In the genomic region with DNA sequence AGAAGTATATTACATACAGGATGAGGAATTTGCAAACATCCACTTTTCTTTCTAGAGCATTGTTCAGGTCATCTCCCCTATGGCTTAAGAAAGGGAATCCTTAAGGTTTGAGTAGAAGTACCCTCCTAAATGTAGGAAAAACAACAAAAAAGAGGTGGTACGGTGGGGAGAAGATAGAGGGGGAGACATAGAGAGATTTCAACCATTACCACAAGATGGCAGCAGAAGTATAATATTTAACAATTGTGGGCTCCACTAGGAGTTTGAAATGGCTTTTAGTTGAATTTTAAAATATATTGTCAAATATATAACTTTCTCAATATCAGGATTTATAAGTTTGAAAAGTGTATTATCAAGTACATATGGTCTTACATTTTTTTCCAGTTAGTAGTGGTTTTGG, we compare ENCODE assay signal across 8 cellular contexts.
DNase-seq lines count a peak whose midpoint lies in the region; ATAC-seq and TF ChIP-seq lines count a peak whose summit lies in the region.

No MANE protein-coding gene starts in this region.

- H3K27ac ChIP-seq in heart right ventricle (peak overlapping the region in 6 of 10 donors; percentile 3 to 59 (median 38)), thyroid gland (no peak overlapping the region)

- no peaks in the 10 kb centered on the region for H3K36me3 Mint-ChIP-seq in Calu3 (ENCODE audit: insufficient read depth, unreplicated experiment)

- H3K27me3 Mint-ChIP-seq in Calu3 (ENCODE audit: unreplicated experiment): no peaks in the 10 kb centered on the region

- H3K4me1 ChIP-seq in heart right ventricle: peaks cover 0 to 74% (median 12%) of the 10 kb centered on the region in 9 donors
- H3K4me1 ChIP-seq in thyroid gland: no peaks in the 10 kb centered on the region

- no peak overlapping the region for H3K27ac Mint-ChIP-seq in Calu3 (ENCODE audit: unreplicated experiment)

- 0 to 2% methylated on average over 1 of the region's 1 CpG for WGBS in heart right ventricle, 2 donors
- 0 to 3% methylated on average over 1 of the region's 1 CpG for WGBS in thyroid gland, 2 donors

- ATAC-seq in heart right ventricle: peak in 5 of 8 donors; percentile 54 to 88 (median 65)

- BruUV-seq in Calu3 (replicated peaks; lab: Mats Ljungman, UMichigan): no TSS peak

- CTCF ChIA-PET in Calu3 (lab: Charles Lee): no interaction called here

- H3K9me3 ChIP-seq in heart right ventricle (no peaks in the 10 kb centered on the region), thyroid gland (no peaks in the 10 kb centered on the region)

- no peak overlapping the region for H3K4me3 ChIP-seq in H7 (ENCODE audit: insufficient read depth, low read depth, low read length)
- H3K4me3 ChIP-seq in heart right ventricle: no peak overlapping the region
- H3K4me3 ChIP-seq in thyroid gland (replicated peaks in 1 of 3): no peak overlapping the region

- no peak overlapping the region for H3K4me3 Mint-ChIP-seq in Calu3 (ENCODE audit: low read depth, unreplicated experiment)

- TF ChIP-seq CTCF in Calu3 (IDR thresholded peaks at IDR 0.05; ENCODE audit: unreplicated experiment) (peak; percentile 28), heart right ventricle (IDR thresholded peaks at IDR 0.05) (peak; percentile 31 to 73 (median 65)), thyroid gland (IDR thresholded peaks at IDR 0.05) (peak in 5 of 6 experiments; percentile 29 to 70 (median 58))

- H3K36me3 ChIP-seq in H7 (replicated peaks; ENCODE audit: control insufficient read depth, insufficient read depth, low read length) (no peaks in the 10 kb centered on the region), heart right ventricle (no peaks in the 10 kb centered on the region), thyroid gland (no peaks in the 10 kb centered on the region)

- no peaks in the 10 kb centered on the region for H3K4me1 Mint-ChIP-seq in Calu3 (ENCODE audit: low read depth, unreplicated experiment)

- no peak for TF ChIP-seq POLR2A in thyroid gland (IDR thresholded peaks at IDR 0.05)

- H3K9me3 Mint-ChIP-seq in Calu3 (ENCODE audit: low read depth, unreplicated experiment): no peaks in the 10 kb centered on the region

- in situ Hi-C loops in SK-MEL-5 (cut with HindIII; ENCODE audit: low pct_unique_long_range_greater_than_20kb, low sequenced_read_pairs): no loop called here

- H3K27me3 ChIP-seq in H7 (ENCODE audit: control insufficient read depth, insufficient read depth, low read length) (no peaks in the 10 kb centered on the region), heart right ventricle (peaks cover 0 to 3% (median 0%) of the 10 kb centered on the region in 7 donors), thyroid gland (no peaks in the 10 kb centered on the region)

- intact Hi-C loops in Calu3 (cut with micrococcal nuclease; ENCODE audit: unreplicated experiment): loop anchor here (5.0 to 10.0 kb wide), 3 partner anchors 421 to 1216 kb away; no protein-coding TSS in a partner anchor
- intact Hi-C loops in heart right ventricle (cut with DNase I): loop anchor here in 8 of 10 donors (5.0 to 10.0 kb wide), 4 partner anchors 953 to 1486 kb away; no protein-coding TSS in a partner anchor
- intact Hi-C loops in thyroid gland (cut with DNase I): no loop called here

- no peak for DNase-seq in Calu3
- peak; percentile 17 for DNase-seq in H7
- peak; percentile 55 for DNase-seq in SK-MEL-5 (ENCODE audit: low read depth, low spot score)
- DNase-seq in heart right ventricle: no peak
- no peak for DNase-seq in thyroid gland
- DNase-seq in activated CD4-positive, CD25-positive, alpha-beta regulatory T cell treated with anti-CD3 and anti-CD28 coated beads, Interleukin-2, amount 50 U/mL, for 72 hours: no peak
- DNase-seq in NCI-H187 treated with DMSO at 0.1 percent for 48 hours (lab: John Stamatoyannopoulos, UW): no peak
- no peak for DNase-seq in OCI-M2 (lab: John Stamatoyannopoulos, UW; ENCODE audit: unreplicated experiment)

Comparison
In these comparisons a context has a peak if more than half of its experiments do, and no peak if none do; other contexts are left out.
1. DNase-seq: peak in H7 (single experiment) and SK-MEL-5 (single experiment); none in Calu3 (single experiment), heart right ventricle (0 of 2), thyroid gland (0 of 2), activated CD4-positive, CD25-positive, alpha-beta regulatory T cell treated with anti-CD3 and anti-CD28 coated beads, Interleukin-2, amount 50 U/mL, for 72 hours (single experiment), NCI-H187 treated with DMSO at 0.1 percent for 48 hours (single experiment) and OCI-M2 (single experiment).
2. H3K27ac ChIP-seq: peak in heart right ventricle (6 of 10); none in thyroid gland (0 of 3).
3. Peak in every context shown above with its lines, with median percentiles within 50 percentile points of each other: CTCF ChIP-seq.